ENCODE assay signal across 1 cellular context in genomic region chr3:9862391-9863235, GRCh38.
TF ChIP-seq lines count a peak whose summit lies in the region.

No MANE protein-coding gene starts in this region.

TF ChIP-seq in K562, 482 proteins besides CTCF, POLR2A, EP300 and RAD21 (continued from another document and continues in another):
- no peak for TF ChIP-seq MBD1 (CRISPR knock-in tag; IDR thresholded peaks at IDR 0.05)
- TF ChIP-seq NFIC (IDR thresholded peaks at IDR 0.05): peak; percentile 44; the same call in 1 of the 2 replicates
- no peak for TF ChIP-seq ZNF79 (CRISPR knock-in tag; IDR thresholded peaks at IDR 0.05; ENCODE audit: low read depth)
- no peak for TF ChIP-seq ESRRB (CRISPR knock-in tag; IDR thresholded peaks at IDR 0.05; ENCODE audit: borderline replicate concordance)
- no peak for TF ChIP-seq FOXJ2 (tag; IDR thresholded peaks at IDR 0.05)
- TF ChIP-seq BRF1 (IDR thresholded peaks at IDR 0.05; ENCODE audit: borderline replicate concordance, extremely low read depth, insufficient read length): no peak
- no peak for TF ChIP-seq TGIF2 (CRISPR knock-in tag; IDR thresholded peaks at IDR 0.05)
- 0 out of 2 replicates have a peak, but pooled peaks have one; percentile 33 for TF ChIP-seq KLF16 (IDR thresholded peaks at IDR 0.05)
- no peak for TF ChIP-seq CSDE1 (IDR thresholded peaks at IDR 0.05)
- no peak for TF ChIP-seq CHAMP1 (IDR thresholded peaks at IDR 0.05)
- TF ChIP-seq PTBP1 (IDR thresholded peaks at IDR 0.05; ENCODE audit: low read depth, low read length): no peak
- no peak; a peak in 1 of 4 replicates for TF ChIP-seq MNT (conservative IDR thresholded peaks at IDR 0.05)
- TF ChIP-seq KDM1A (IDR thresholded peaks at IDR 0.05): no peak
- TF ChIP-seq TSHZ1 (CRISPR knock-in tag; IDR thresholded peaks at IDR 0.05): 0 out of 2 replicates have a peak, but pooled peaks have one; percentile 47
- TF ChIP-seq RBM17 (IDR thresholded peaks at IDR 0.05; ENCODE audit: borderline replicate concordance, low read depth, low read length): no peak
- TF ChIP-seq SMAD2 (IDR thresholded peaks at IDR 0.05; ENCODE audit: low read depth, low read length): no peak
- TF ChIP-seq RNF2 (IDR thresholded peaks at IDR 0.05): peak; percentile 51; the same call in 1 of the 2 replicates
- no peak for TF ChIP-seq TARDBP (IDR thresholded peaks at IDR 0.05)
- TF ChIP-seq ZNF197 (CRISPR knock-in tag; IDR thresholded peaks at IDR 0.05; ENCODE audit: low read depth): 0 out of 2 replicates have a peak, but pooled peaks have one; percentile 56
- no peak for TF ChIP-seq SIX5 (IDR thresholded peaks at IDR 0.05; ENCODE audit: borderline replicate concordance in 1 of 2, insufficient read depth in 1 of 2, low read depth in 1 of 2, low read length in 2 of 2)
- no peak for TF ChIP-seq ZC3H11A (IDR thresholded peaks at IDR 0.05; ENCODE audit: low read depth, low read length)
- no peak for TF ChIP-seq RBM39 (optimal IDR thresholded peaks at IDR 0.05; ENCODE audit: low read depth, low read length)
- no peak for TF ChIP-seq ZNF707 (CRISPR knock-in tag; conservative IDR thresholded peaks at IDR 0.05)
- TF ChIP-seq ZNF609 (CRISPR knock-in tag; IDR thresholded peaks at IDR 0.05; ENCODE audit: borderline replicate concordance): no peak
- TF ChIP-seq SMAD3 (CRISPR knock-in tag; conservative IDR thresholded peaks at IDR 0.05): no peak
- no peak for TF ChIP-seq ARHGAP35 (IDR thresholded peaks at IDR 0.05; ENCODE audit: partially characterized antibody)
- no peak for TF ChIP-seq ZNF75A (CRISPR knock-in tag; IDR thresholded peaks at IDR 0.05)
- peak in 1 of 2 experiments; percentile 17; a peak in 1 of 4 replicates for TF ChIP-seq ZNF639 (CRISPR knock-in tag; conservative IDR thresholded peaks at IDR 0.05 in 1 of 2, IDR thresholded peaks at IDR 0.05 in 1 of 2)
- no peak for TF ChIP-seq BACH1 (tag; IDR thresholded peaks at IDR 0.05)
- no peak for TF ChIP-seq SETDB1 (IDR thresholded peaks at IDR 0.05; ENCODE audit: low read length)
- no peak for TF ChIP-seq ZNF449 (CRISPR knock-in tag; IDR thresholded peaks at IDR 0.05)
- TF ChIP-seq HLTF (IDR thresholded peaks at IDR 0.05): peak; percentile 73; the same call in 1 of the 2 replicates
- TF ChIP-seq SMAD4 (CRISPR knock-in tag; conservative IDR thresholded peaks at IDR 0.05): peak; percentile 90
- no peak; the same call in 1 of the 2 replicates for TF ChIP-seq ZNF583 (CRISPR knock-in tag; IDR thresholded peaks at IDR 0.05)
- no peak for TF ChIP-seq U2AF2 (optimal IDR thresholded peaks at IDR 0.05; ENCODE audit: low read depth, low read length)
- peak; percentile 68; the same call in 1 of the 2 replicates for TF ChIP-seq CREM (IDR thresholded peaks at IDR 0.05; ENCODE audit: low read depth)
